1 cellular context compared by ENCODE assay signal in genomic region chr15:31280037-31280830, GRCh38.
A peak's percentile ranks its signal among the peaks of the same experiment; 100 is the strongest.
TF ChIP-seq lines count a peak whose summit lies in the region.

No MANE protein-coding gene starts in this region.

TF ChIP-seq in HepG2, 621 proteins besides CTCF, POLR2A, EP300 and RAD21 (continued from another document and continues in another):
- TF ChIP-seq ZNF512B (CRISPR knock-in tag; IDR thresholded peaks at IDR 0.05; ENCODE audit: borderline replicate concordance), result no peak
- peak; percentile 72; the same call in 1 of the 2 replicates for TF ChIP-seq HIC2 (CRISPR knock-in tag; IDR thresholded peaks at IDR 0.05; ENCODE audit: low read depth)
- TF ChIP-seq, protein P1, sequence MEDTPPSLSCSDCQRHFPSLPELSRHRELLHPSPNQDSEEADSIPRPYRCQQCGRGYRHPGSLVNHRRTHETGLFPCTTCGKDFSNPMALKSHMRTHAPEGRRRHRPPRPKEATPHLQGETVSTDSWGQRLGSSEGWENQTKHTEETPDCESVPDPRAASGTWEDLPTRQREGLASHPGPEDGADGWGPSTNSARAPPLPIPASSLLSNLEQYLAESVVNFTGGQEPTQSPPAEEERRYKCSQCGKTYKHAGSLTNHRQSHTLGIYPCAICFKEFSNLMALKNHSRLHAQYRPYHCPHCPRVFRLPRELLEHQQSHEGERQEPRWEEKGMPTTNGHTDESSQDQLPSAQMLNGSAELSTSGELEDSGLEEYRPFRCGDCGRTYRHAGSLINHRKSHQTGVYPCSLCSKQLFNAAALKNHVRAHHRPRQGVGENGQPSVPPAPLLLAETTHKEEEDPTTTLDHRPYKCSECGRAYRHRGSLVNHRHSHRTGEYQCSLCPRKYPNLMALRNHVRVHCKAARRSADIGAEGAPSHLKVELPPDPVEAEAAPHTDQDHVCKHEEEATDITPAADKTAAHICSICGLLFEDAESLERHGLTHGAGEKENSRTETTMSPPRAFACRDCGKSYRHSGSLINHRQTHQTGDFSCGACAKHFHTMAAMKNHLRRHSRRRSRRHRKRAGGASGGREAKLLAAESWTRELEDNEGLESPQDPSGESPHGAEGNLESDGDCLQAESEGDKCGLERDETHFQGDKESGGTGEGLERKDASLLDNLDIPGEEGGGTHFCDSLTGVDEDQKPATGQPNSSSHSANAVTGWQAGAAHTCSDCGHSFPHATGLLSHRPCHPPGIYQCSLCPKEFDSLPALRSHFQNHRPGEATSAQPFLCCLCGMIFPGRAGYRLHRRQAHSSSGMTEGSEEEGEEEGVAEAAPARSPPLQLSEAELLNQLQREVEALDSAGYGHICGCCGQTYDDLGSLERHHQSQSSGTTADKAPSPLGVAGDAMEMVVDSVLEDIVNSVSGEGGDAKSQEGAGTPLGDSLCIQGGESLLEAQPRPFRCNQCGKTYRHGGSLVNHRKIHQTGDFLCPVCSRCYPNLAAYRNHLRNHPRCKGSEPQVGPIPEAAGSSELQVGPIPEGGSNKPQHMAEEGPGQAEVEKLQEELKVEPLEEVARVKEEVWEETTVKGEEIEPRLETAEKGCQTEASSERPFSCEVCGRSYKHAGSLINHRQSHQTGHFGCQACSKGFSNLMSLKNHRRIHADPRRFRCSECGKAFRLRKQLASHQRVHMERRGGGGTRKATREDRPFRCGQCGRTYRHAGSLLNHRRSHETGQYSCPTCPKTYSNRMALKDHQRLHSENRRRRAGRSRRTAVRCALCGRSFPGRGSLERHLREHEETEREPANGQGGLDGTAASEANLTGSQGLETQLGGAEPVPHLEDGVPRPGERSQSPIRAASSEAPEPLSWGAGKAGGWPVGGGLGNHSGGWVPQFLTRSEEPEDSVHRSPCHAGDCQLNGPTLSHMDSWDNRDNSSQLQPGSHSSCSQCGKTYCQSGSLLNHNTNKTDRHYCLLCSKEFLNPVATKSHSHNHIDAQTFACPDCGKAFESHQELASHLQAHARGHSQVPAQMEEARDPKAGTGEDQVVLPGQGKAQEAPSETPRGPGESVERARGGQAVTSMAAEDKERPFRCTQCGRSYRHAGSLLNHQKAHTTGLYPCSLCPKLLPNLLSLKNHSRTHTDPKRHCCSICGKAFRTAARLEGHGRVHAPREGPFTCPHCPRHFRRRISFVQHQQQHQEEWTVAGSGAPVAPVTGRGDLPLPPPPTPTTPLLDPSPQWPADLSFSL (CRISPR knock-in tag; IDR thresholded peaks at IDR 0.05), result 0 out of 2 replicates have a peak, but pooled peaks have one; percentile 41
- TF ChIP-seq MTF2 (CRISPR knock-in tag; IDR thresholded peaks at IDR 0.05; ENCODE audit: borderline replicate concordance), result 0 out of 2 replicates have a peak, but pooled peaks have one; percentile 44
- TF ChIP-seq MBD4 (IDR thresholded peaks at IDR 0.05; ENCODE audit: borderline replicate concordance, low read length), result no peak
- TF ChIP-seq MAZ (IDR thresholded peaks at IDR 0.05; ENCODE audit: borderline replicate concordance, low read depth, low read length), result no peak
- TF ChIP-seq MAZ (CRISPR knock-in tag; IDR thresholded peaks at IDR 0.05; ENCODE audit: low read depth), result no peak
- peak; percentile 65; the same call in 1 of the 2 replicates for TF ChIP-seq TFE3 (CRISPR knock-in tag; IDR thresholded peaks at IDR 0.05)
- no peak for TF ChIP-seq ELF4 (CRISPR knock-in tag; IDR thresholded peaks at IDR 0.05; ENCODE audit: borderline replicate concordance)
- peak; percentile 64; the same call in 1 of the 2 replicates for TF ChIP-seq ZNF292 (CRISPR knock-in tag; IDR thresholded peaks at IDR 0.05; ENCODE audit: borderline replicate concordance, low read depth)
- TF ChIP-seq SNAPC2 (CRISPR knock-in tag; IDR thresholded peaks at IDR 0.05), result no peak
- TF ChIP-seq ZNF446 (CRISPR knock-in tag; IDR thresholded peaks at IDR 0.05), result no peak
- no peak for TF ChIP-seq NR0B2 (CRISPR knock-in tag; IDR thresholded peaks at IDR 0.05)
- TF ChIP-seq POGZ (CRISPR knock-in tag; IDR thresholded peaks at IDR 0.05), result no peak
- 0 out of 2 replicates have a peak, but pooled peaks have one; percentile 35 for TF ChIP-seq SAFB2 (CRISPR knock-in tag; IDR thresholded peaks at IDR 0.05; ENCODE audit: borderline replicate concordance, low read depth)
- TF ChIP-seq, protein P2, sequence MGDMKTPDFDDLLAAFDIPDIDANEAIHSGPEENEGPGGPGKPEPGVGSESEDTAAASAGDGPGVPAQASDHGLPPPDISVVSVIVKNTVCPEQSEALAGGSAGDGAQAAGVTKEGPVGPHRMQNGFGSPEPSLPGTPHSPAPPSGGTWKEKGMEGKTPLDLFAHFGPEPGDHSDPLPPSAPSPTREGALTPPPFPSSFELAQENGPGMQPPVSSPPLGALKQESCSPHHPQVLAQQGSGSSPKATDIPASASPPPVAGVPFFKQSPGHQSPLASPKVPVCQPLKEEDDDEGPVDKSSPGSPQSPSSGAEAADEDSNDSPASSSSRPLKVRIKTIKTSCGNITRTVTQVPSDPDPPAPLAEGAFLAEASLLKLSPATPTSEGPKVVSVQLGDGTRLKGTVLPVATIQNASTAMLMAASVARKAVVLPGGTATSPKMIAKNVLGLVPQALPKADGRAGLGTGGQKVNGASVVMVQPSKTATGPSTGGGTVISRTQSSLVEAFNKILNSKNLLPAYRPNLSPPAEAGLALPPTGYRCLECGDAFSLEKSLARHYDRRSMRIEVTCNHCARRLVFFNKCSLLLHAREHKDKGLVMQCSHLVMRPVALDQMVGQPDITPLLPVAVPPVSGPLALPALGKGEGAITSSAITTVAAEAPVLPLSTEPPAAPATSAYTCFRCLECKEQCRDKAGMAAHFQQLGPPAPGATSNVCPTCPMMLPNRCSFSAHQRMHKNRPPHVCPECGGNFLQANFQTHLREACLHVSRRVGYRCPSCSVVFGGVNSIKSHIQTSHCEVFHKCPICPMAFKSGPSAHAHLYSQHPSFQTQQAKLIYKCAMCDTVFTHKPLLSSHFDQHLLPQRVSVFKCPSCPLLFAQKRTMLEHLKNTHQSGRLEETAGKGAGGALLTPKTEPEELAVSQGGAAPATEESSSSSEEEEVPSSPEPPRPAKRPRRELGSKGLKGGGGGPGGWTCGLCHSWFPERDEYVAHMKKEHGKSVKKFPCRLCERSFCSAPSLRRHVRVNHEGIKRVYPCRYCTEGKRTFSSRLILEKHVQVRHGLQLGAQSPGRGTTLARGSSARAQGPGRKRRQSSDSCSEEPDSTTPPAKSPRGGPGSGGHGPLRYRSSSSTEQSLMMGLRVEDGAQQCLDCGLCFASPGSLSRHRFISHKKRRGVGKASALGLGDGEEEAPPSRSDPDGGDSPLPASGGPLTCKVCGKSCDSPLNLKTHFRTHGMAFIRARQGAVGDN (CRISPR knock-in tag; IDR thresholded peaks at IDR 0.05), result peak; percentile 70
- no peak for TF ChIP-seq FOXA1 (IDR thresholded peaks at IDR 0.05)
- TF ChIP-seq FOXA1 (CRISPR knock-in tag; IDR thresholded peaks at IDR 0.05), result no peak
- TF ChIP-seq PAWR (CRISPR knock-in tag; IDR thresholded peaks at IDR 0.05; ENCODE audit: borderline replicate concordance), result no peak
- TF ChIP-seq XRCC5 (optimal IDR thresholded peaks at IDR 0.05; ENCODE audit: low read length), result peak; percentile 39
- no peak for TF ChIP-seq ZNF775 (CRISPR knock-in tag; IDR thresholded peaks at IDR 0.05; ENCODE audit: borderline replicate concordance)
- TF ChIP-seq NCOA2 (CRISPR knock-in tag; IDR thresholded peaks at IDR 0.05), result peak; percentile 29; the same call in 1 of the 2 replicates
- TF ChIP-seq ZGPAT (CRISPR knock-in tag; IDR thresholded peaks at IDR 0.05), result 0 out of 2 replicates have a peak, but pooled peaks have one; percentile 27
- no peak for TF ChIP-seq ZNF333 (CRISPR knock-in tag; IDR thresholded peaks at IDR 0.05; ENCODE audit: borderline replicate concordance)
- TF ChIP-seq SNRNP70 (IDR thresholded peaks at IDR 0.05; ENCODE audit: low read depth, low read length), result no peak
- TF ChIP-seq ZMYM2 (CRISPR knock-in tag; IDR thresholded peaks at IDR 0.05), result no peak
- no peak for TF ChIP-seq CREB1 (IDR thresholded peaks at IDR 0.05)
- peak; percentile 31; the same call in 1 of the 2 replicates for TF ChIP-seq CREB1 (CRISPR knock-in tag; IDR thresholded peaks at IDR 0.05)
- no peak for TF ChIP-seq ZNF766 (CRISPR knock-in tag; IDR thresholded peaks at IDR 0.05; ENCODE audit: borderline replicate concordance)
- 0 out of 2 replicates have a peak, but pooled peaks have one; percentile 25 for TF ChIP-seq KDM3A (CRISPR knock-in tag; IDR thresholded peaks at IDR 0.05; ENCODE audit: low read depth)
- TF ChIP-seq, protein P3, sequence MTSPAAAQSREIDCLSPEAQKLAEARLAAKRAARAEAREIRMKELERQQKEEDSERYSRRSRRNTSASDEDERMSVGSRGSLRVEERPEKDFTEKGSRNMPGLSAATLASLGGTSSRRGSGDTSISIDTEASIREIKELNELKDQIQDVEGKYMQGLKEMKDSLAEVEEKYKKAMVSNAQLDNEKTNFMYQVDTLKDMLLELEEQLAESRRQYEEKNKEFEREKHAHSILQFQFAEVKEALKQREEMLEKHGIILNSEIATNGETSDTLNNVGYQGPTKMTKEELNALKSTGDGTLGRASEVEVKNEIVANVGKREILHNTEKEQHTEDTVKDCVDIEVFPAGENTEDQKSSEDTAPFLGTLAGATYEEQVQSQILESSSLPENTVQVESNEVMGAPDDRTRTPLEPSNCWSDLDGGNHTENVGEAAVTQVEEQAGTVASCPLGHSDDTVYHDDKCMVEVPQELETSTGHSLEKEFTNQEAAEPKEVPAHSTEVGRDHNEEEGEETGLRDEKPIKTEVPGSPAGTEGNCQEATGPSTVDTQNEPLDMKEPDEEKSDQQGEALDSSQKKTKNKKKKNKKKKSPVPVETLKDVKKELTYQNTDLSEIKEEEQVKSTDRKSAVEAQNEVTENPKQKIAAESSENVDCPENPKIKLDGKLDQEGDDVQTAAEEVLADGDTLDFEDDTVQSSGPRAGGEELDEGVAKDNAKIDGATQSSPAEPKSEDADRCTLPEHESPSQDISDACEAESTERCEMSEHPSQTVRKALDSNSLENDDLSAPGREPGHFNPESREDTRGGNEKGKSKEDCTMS (CRISPR knock-in tag; conservative IDR thresholded peaks at IDR 0.05), result no peak
- TF ChIP-seq ZFP91 (CRISPR knock-in tag; IDR thresholded peaks at IDR 0.05; ENCODE audit: borderline replicate concordance), result 0 out of 2 replicates have a peak, but pooled peaks have one; percentile 13
